ENCODE assay signal across 9 cellular contexts in the genomic region with DNA sequence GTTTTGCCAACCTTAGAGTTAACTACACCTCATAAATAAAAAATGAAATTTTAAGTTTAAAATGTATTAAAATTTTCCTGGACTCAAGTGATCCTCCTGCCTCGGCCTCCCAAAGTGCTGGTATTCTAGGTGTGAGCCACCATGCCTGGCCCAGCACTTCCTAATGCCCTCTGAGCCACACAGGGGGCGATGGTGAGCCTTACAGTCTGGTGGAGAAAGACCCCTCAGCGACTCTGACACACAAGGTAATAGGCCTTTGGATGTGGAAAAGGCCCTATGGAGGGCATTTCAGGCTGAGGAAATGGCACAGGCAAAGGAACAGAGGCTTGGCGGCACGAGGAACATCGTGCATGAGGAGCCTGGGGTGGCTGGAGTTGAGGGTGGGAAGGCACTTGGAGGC. TPM values are rescaled to one million over a fixed set of nuclear protein-coding genes. Genes with fewer than 3 reads are reported as not detected.
DNase-seq lines count a peak whose midpoint lies in the region; FAIRE-seq and TF ChIP-seq lines count a peak whose summit lies in the region.
"Had no signal": no experiment of that assay in that cellular context is flagged by ENCODE, and none has a peak within 500 bp of the region (broad histone marks: within the 10 kb centered on the region; RNA-seq: fewer than 3 reads in every experiment).

No MANE protein-coding gene starts in this region.

- H3K4me2 ChIP-seq in OCI-LY7 (ENCODE audit: low read length): no peak overlapping the region

- no peaks in the 10 kb centered on the region for H3K9me2 ChIP-seq in OCI-LY7 (ENCODE audit: insufficient read depth, low read length)

- no peaks in the 10 kb centered on the region for H3K9me3 ChIP-seq in OCI-LY7 (ENCODE audit: low read length)

- no peaks in the 10 kb centered on the region for H4K20me1 ChIP-seq in OCI-LY7 (ENCODE audit: insufficient read depth, low read length)

- no peak for DNase-seq in AG09309 (ENCODE audit: low read depth)
- peak; percentile 33 for DNase-seq in ELR (ENCODE audit: low read depth)
- DNase-seq in OCI-LY7 (ENCODE audit: low spot score): no peak
- no peak for DNase-seq in fibroblast of the aortic adventitia (ENCODE audit: low read depth)
- DNase-seq in HTR-8/SVneo (ENCODE audit: insufficient read length, low spot score): no peak
- no peak for DNase-seq in NCI-H2196 treated with DMSO at 0.1 percent for 48 hours (lab: John Stamatoyannopoulos, UW; ENCODE audit: unreplicated experiment)
- DNase-seq in NCI-H187 treated with DMSO at 0.1 percent for 48 hours (lab: John Stamatoyannopoulos, UW): no peak
- DNase-seq in putamen (ENCODE audit: low spot score): no peak
- DNase-seq: T-helper 1 cell had no signal

- intact Hi-C loops in OCI-LY7 (cut with micrococcal nuclease; ENCODE audit: unreplicated experiment): no loop called here

- H3K27ac ChIP-seq in OCI-LY7 (ENCODE audit: low read depth, low read length, poor library complexity, severe bottlenecking): no peak overlapping the region

- H3K4me3 ChIP-seq in AG09309 (ENCODE audit: control insufficient read depth, low read depth, low read length) (no peak overlapping the region), OCI-LY7 (ENCODE audit: low read depth, low read length, poor library complexity, severe bottlenecking) (no peak overlapping the region), fibroblast of the aortic adventitia (ENCODE audit: low read depth, low read length) (no peak overlapping the region)

- POLR2A ChIA-PET in OCI-LY7 (lab: Charles Lee): no interaction called here

- no peak overlapping the region for H2AFZ ChIP-seq in OCI-LY7 (ENCODE audit: low read length)

- H3K4me1 ChIP-seq in OCI-LY7 (ENCODE audit: insufficient read depth, low read length, poor library complexity, severe bottlenecking): no peaks in the 10 kb centered on the region

- BruUV-seq in OCI-LY7 (replicated peaks; lab: Mats Ljungman, UMichigan): no TSS peak

- no peaks in the 10 kb centered on the region for H3K36me3 ChIP-seq in OCI-LY7 (ENCODE audit: insufficient read depth, low read length)

- TF ChIP-seq CTCF in AG09309 (IDR thresholded peaks at IDR 0.05; ENCODE audit: control insufficient read depth, insufficient read depth, low read depth, low read length, missing control alignments) (peak; percentile 31), OCI-LY7 (conservative IDR thresholded peaks at IDR 0.05; ENCODE audit: low read length) (peak; percentile 54), fibroblast of the aortic adventitia (IDR thresholded peaks at IDR 0.05; ENCODE audit: insufficient read depth, low read length) (peak; percentile 17)

- CTCF ChIA-PET in OCI-LY7 (lab: Charles Lee; ENCODE audit: unreplicated experiment): no interaction called here

- FAIRE-seq in HTR-8/SVneo (lab: Jason Lieb, UNC): no peak

- no peaks in the 10 kb centered on the region for H3K79me2 ChIP-seq in OCI-LY7 (ENCODE audit: insufficient read depth, low read depth, low read length)

RNA-seq across cellular contexts. Expression of a gene that starts 6.7 kb away (rescaled TPM):
- total RNA-seq in OCI-LY7 (2014; rRNA removed; shearing (Covaris generic)): 2.0 TPM in 1 of 2 replicates, not detected in the other
- total RNA-seq in OCI-LY7 (2022) (not detected in 2 replicates), fibroblast of the aortic adventitia (ENCODE audit: low replicate concordance) (3.5 and 3.6 TPM in 2 replicates)
